ENCODE assay signal across 11 cellular contexts in the genomic region with DNA sequence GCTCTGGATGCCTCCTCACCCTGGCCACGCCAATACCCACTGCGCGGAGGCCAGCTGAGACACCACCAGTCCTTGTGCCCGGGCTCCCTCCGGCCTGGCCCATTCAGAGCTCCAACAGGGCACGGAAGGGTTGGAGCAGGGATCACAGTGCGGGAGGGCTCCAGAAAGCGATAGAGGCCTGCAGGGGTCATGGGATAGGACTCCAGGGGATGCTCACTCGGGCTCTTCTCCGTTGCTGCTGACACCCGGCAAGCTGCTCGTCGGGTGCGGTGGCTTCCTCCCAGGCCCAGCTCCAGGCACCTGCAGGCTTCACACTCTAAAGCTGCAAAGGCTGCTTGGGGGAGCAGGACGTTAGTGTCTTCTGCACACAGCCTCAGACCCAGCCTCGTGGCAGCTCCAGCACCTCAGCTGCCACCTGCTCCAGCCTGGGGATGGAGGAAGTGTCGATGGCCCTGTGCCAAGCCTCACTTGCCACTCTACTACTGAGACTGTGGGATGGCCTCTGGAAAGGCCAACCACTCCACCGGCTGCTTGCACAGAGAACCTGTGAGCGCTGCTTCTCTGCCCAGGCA. TPM values are rescaled to one million over a fixed set of nuclear protein-coding genes. Genes with fewer than 3 reads are reported as not detected.
DNase-seq lines count a peak whose midpoint lies in the region; ATAC-seq and TF ChIP-seq lines count a peak whose summit lies in the region.
"Had no signal": no experiment of that assay in that cellular context is flagged by ENCODE, and none has a peak within 500 bp of the region (broad histone marks: within the 10 kb centered on the region; RNA-seq: fewer than 3 reads in every experiment).

No MANE protein-coding gene starts in this region.

- no peak for TF ChIP-seq CTCF in hepatocyte (IDR thresholded peaks at IDR 0.05; ENCODE audit: poor library complexity)

- no peak for ATAC-seq in HG03039 (IDR thresholded peaks at IDR 0.05; ENCODE audit: unreplicated experiment)

- no peaks in the 10 kb centered on the region for H3K27me3 ChIP-seq in SJCRH30
- H3K27me3 ChIP-seq in hepatocyte: peaks cover 21% of the 10 kb centered on the region

- H3K9me3 ChIP-seq in SJCRH30 (replicated peaks) (no peaks in the 10 kb centered on the region), hepatocyte (ENCODE audit: low read depth) (no peaks in the 10 kb centered on the region)
- H3K9me3 ChIP-seq: adrenal gland had no signal

- H3K4me3 ChIP-seq in SJCRH30: no peak overlapping the region
- H3K4me3 ChIP-seq in hepatocyte: no peak overlapping the region
- H3K4me3 ChIP-seq: adrenal gland had no signal

- H2AFZ ChIP-seq in hepatocyte: no peak overlapping the region

- H3K4me1 ChIP-seq in SJCRH30: no peaks in the 10 kb centered on the region
- peaks cover 10% of the 10 kb centered on the region for H3K4me1 ChIP-seq in hepatocyte (ENCODE audit: insufficient read depth)

- H4K20me1 ChIP-seq in hepatocyte (ENCODE audit: insufficient read depth, poor library complexity, severe bottlenecking): no peaks in the 10 kb centered on the region

- H3K9me2 ChIP-seq in hepatocyte (replicated peaks; ENCODE audit: insufficient read depth): no peaks in the 10 kb centered on the region

- H3K79me2 ChIP-seq in hepatocyte: no peaks in the 10 kb centered on the region

- H3K36me3 ChIP-seq in SJCRH30: no peaks in the 10 kb centered on the region
- no peaks in the 10 kb centered on the region for H3K36me3 ChIP-seq in hepatocyte (replicated peaks; ENCODE audit: insufficient read depth, low read depth)
- H3K36me3 ChIP-seq: adrenal gland had no signal

- in situ Hi-C loops in G401 (cut with HindIII; ENCODE audit: low sequenced_read_pairs): no loop called here

- 83% methylated on average over 19 of the region's 19 CpGs for WGBS in hepatocyte (ENCODE audit: low lambda C conversion rate, missing lambda C conversion rate)

- DNase-seq in Ammon's horn (ENCODE audit: low spot score) (peak; percentile 22), G401 (ENCODE audit: low spot score) (peak; percentile 22), NCI-H2081 treated with DMSO at 0.1 percent for 48 hours (lab: John Stamatoyannopoulos, UW) (peak; percentile 32), SJCRH30 (peak; percentile 61 to 71), hepatocyte (ENCODE audit: low spot score) (no peak), midbrain (lab: John Stamatoyannopoulos, UW) (no peak)
- no peak for DNase-seq in stimulated activated CD4-positive, alpha-beta T cell treated with anti-CD3 and anti-CD28 coated beads, Interleukin-2, amount 100 ng/mL, for 48 hours
- DNase-seq: adrenal gland had no signal

- no peak overlapping the region for H3K27ac ChIP-seq in SJCRH30
- no peak overlapping the region for H3K27ac ChIP-seq in hepatocyte
- H3K27ac ChIP-seq: adrenal gland, HL-60 had no signal

- no peak overlapping the region for H3K4me2 ChIP-seq in hepatocyte

RNA-seq across cellular contexts. Expression of gene WNT7B, which starts 10.6 kb away (rescaled TPM):
- total RNA-seq in G401 (2014; rRNA removed; shearing (Covaris generic)): not detected in 2 replicates
- total RNA-seq in SJCRH30 (2014; rRNA removed; shearing (Covaris generic)): not detected in 2 replicates
- 2.4 and 2.9 TPM in 2 replicates for total RNA-seq in hepatocyte
- polyA plus RNA-seq in hepatocyte: 1.9 and 2.0 TPM in 2 replicates
- polyA plus RNA-seq: BJ had no signal

Comparison
In these comparisons a context has a peak if more than half of its experiments do, and no peak if none do; other contexts are left out.
1. DNase-seq: peak in Ammon's horn (single experiment), G401 (single experiment), NCI-H2081 treated with DMSO at 0.1 percent for 48 hours (single experiment) and SJCRH30 (2 of 2); none in hepatocyte (single experiment), stimulated activated CD4-positive, alpha-beta T cell treated with anti-CD3 and anti-CD28 coated beads, Interleukin-2, amount 100 ng/mL, for 48 hours (0 of 2) and midbrain (single experiment).